Comparison of ENCODE assay signal across 8 cellular contexts in genomic region chr17:64120972-64121786, GRCh38. TPM values are rescaled to one million over a fixed set of nuclear protein-coding genes. Genes with fewer than 3 reads are reported as not detected.
DNase-seq lines count a peak whose midpoint lies in the region; ATAC-seq and TF ChIP-seq lines count a peak whose summit lies in the region.
"Not testable (repeated sequence)": the region's sequence is repeated elsewhere in the genome, so short reads cannot be mapped to it uniquely, and the experiment has no call there.

No MANE protein-coding gene starts in this region.

- not testable (repeated sequence) for H3K4me3 ChIP-seq in heart left ventricle

- DNase-seq in DMS153 (lab: John Stamatoyannopoulos, UW), result peak; percentile 7
- peak; percentile 21 for DNase-seq in NCI-H345 (lab: John Stamatoyannopoulos, UW)
- peak; percentile 45 to 48 for DNase-seq in activated T-cell treated with anti-CD3 and anti-CD28 coated beads, Interleukin-2, amount 50 U/mL, for 48 hours
- DNase-seq in heart left ventricle, result not testable (repeated sequence)
- DNase-seq in stimulated activated CD4-positive, alpha-beta T cell treated with anti-CD3 and anti-CD28 coated beads, Interleukin-4, amount 100 ng/mL, for 4 hours, result peak; percentile 7

- intact Hi-C loops in heart left ventricle (cut with DNase I), result loop anchor here in 4 of 10 donors (5.0 kb wide), 3 partner anchors 34 to 79 kb away; no protein-coding TSS in a partner anchor

- peaks cover 7 to 61% (median 22%) of the 10 kb centered on the region in 12 donors for H3K4me1 ChIP-seq in heart left ventricle

- peak overlapping the region in 1 of 12 donors; percentile 77 for H3K27ac ChIP-seq in heart left ventricle

- H3K9me3 ChIP-seq in heart left ventricle, result not testable (repeated sequence)

- not testable (repeated sequence) for H3K36me3 ChIP-seq in heart left ventricle

- peak; percentile 88 for ATAC-seq in GM18909 (IDR thresholded peaks at IDR 0.05; ENCODE audit: poor library complexity, unreplicated experiment)
- peak; percentile 68 for ATAC-seq in GM21717 (IDR thresholded peaks at IDR 0.05; ENCODE audit: unreplicated experiment)
- peak; percentile 77 for ATAC-seq in HG03135 (IDR thresholded peaks at IDR 0.05; ENCODE audit: unreplicated experiment)
- ATAC-seq in heart left ventricle, result peak; percentile 26 to 54 (median 40)

- not testable (repeated sequence) for TF ChIP-seq CTCF in heart left ventricle (IDR thresholded peaks at IDR 0.05)

- WGBS in heart left ventricle, 4 donors, result 87 to 91% (median 90%) methylated on average over 13 of the region's 13 CpGs

- not testable (repeated sequence) for TF ChIP-seq POLR2A in heart left ventricle (IDR thresholded peaks at IDR 0.05)

- not testable (repeated sequence) for H3K27me3 ChIP-seq in heart left ventricle

RNA-seq across cellular contexts. Expression of gene ERN1, which starts 8.8 kb away (rescaled TPM):
- 10 to 100 TPM in 4 of 9 donors, 1 to 10 TPM in 5; 5.1 to 18.7 (median 9.1) TPM for total RNA-seq in heart left ventricle
- 1 to 10 TPM; 1.5 to 4.7 TPM for polyA plus RNA-seq in heart left ventricle
